In the genomic region with DNA sequence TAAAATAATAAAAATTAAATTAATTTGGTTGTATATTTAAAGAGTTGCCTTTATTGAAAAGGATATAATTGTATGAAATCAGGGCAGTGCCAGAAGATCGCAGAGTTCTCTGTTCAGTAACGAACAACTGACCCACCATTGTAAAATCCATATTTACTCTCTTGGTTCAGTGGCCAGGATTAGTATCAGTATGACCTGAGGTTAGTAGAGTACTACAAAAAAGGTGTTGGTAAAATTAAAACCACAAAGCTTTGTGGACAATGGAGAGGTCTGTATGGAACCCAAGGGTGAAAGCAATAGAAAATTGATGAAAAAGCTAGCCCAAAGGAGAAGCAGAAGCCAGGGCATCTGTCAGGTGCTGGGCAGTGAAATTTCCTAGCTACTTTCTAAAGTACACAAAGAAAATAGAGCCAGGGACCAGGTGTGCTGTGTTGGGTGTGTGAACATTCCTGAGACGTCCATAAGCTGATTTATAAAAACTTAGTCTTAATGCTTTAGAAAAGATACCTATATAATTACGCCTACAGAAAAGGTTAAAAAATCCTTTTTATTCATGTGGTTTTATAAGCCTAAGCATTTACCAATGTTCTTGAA, we compare ENCODE assay signal across 26 cellular contexts.
DNase-seq lines count a peak whose midpoint lies in the region; ATAC-seq, FAIRE-seq and TF ChIP-seq lines count a peak whose summit lies in the region.
"Had no signal": no experiment of that assay in that cellular context is flagged by ENCODE, and none has a peak within 500 bp of the region (broad histone marks: within the 10 kb centered on the region; RNA-seq: fewer than 3 reads in every experiment).

No MANE protein-coding gene starts in this region.

- H3K4me3 ChIP-seq in right cardiac atrium (ENCODE audit: low read length) (no peak overlapping the region), GM12878 (no peak overlapping the region), mucosa of descending colon (no peak overlapping the region), upper lobe of right lung (no peak overlapping the region)
- H3K4me3 ChIP-seq: BLaER1 treated with 17β-estradiol and CSF1 and Interleukin-3, amounts not matched to agents 10 nM and 100 nM; dorsolateral prefrontal cortex had no signal

- H3K27ac ChIP-seq in right cardiac atrium (ENCODE audit: low read length) = no peak overlapping the region
- no peak overlapping the region for H3K27ac ChIP-seq in GM12878 (ENCODE audit: control insufficient read depth, insufficient read depth)
- peak overlapping the region; percentile 33 for H3K27ac ChIP-seq in upper lobe of right lung
- H3K27ac ChIP-seq: BLaER1 treated with 17β-estradiol and CSF1 and Interleukin-3, amounts not matched to agents 10 nM and 100 nM; parathyroid adenoma; WERI-Rb-1 had no signal

- CTCF ChIA-PET in GM12878 (lab: Yijun Ruan, JAX) = interaction anchor here (0.6 to 1.4 kb wide), 3 partner anchors 9 to 45 kb away, joined by 3 read pairs; no protein-coding TSS in a partner anchor

- no peaks in the 10 kb centered on the region for H4K20me1 ChIP-seq in GM12878 (ENCODE audit: control insufficient read depth, insufficient read depth)
- H4K20me1 ChIP-seq: BLaER1 treated with 17β-estradiol and CSF1 and Interleukin-3, amounts not matched to agents 10 nM and 100 nM had no signal

- DNase-seq in Right ventricle myocardium superior (no peak), right cardiac atrium (no peak), GM12878 (ENCODE audit: low read depth, low spot score) (no peak), mucosa of descending colon (no peak), upper lobe of right lung (no peak), sciatic nerve (ENCODE audit: low spot score) (no peak), pons (ENCODE audit: low spot score) (no peak)
- DNase-seq: activated CD4-positive, alpha-beta T cell treated with anti-CD3 and anti-CD28 coated beads, Interleukin-2, amount 50 U/mL, for 4 hours; activated naive CD4-positive, alpha-beta T cell treated with Interleukin-2 at 50 U/mL for 16 hours; activated T-cell treated with anti-CD3 and anti-CD28 coated beads, Interleukin-2, amount 50 U/mL, for 1 hour; amniotic stem cell; central memory CD4-positive, alpha-beta T cell; dorsolateral prefrontal cortex; foreskin melanocyte; NCI-H1092 treated with DMSO at 0.1 percent for 48 hours; NCI-H2081 treated with DMSO at 0.1 percent for 48 hours; NCI-H510A treated with DMSO at 0.1 percent for 48 hours; SHP77; stimulated activated CD4-positive, alpha-beta T cell treated with anti-CD3 and anti-CD28 coated beads, Interleukin-4, amount 100 ng/mL, for 1 hour; WERI-Rb-1 had no signal

- no peak overlapping the region for H3K9ac ChIP-seq in GM12878 (ENCODE audit: control insufficient read depth, insufficient read depth, low read length)
- H3K9ac ChIP-seq: BLaER1 treated with 17β-estradiol and CSF1 and Interleukin-3, amounts not matched to agents 10 nM and 100 nM; parathyroid adenoma had no signal

- H3K4me1 ChIP-seq in right cardiac atrium (ENCODE audit: control insufficient read depth, insufficient read depth, low read length) (peaks cover 3% of the 10 kb centered on the region), GM12878 (ENCODE audit: control insufficient read depth, insufficient read depth, low read length) (peaks cover 8% of the 10 kb centered on the region; the same call in 1 of the 2 replicates), mucosa of descending colon (ENCODE audit: low read depth) (no peaks in the 10 kb centered on the region), upper lobe of right lung (peaks cover 31% of the 10 kb centered on the region)
- H3K4me1 ChIP-seq: parathyroid adenoma had no signal

- H3K36me3 ChIP-seq in GM12878 (ENCODE audit: control insufficient read depth in 2 of 2, insufficient read depth in 2 of 2, low read length in 1 of 2) (no peaks in the 10 kb centered on the region), mucosa of descending colon (ENCODE audit: low read depth) (no peaks in the 10 kb centered on the region), upper lobe of right lung (no peaks in the 10 kb centered on the region)
- H3K36me3 ChIP-seq: WERI-Rb-1 had no signal

- no peak for TF ChIP-seq CTCF in GM12878 (IDR thresholded peaks at IDR 0.05 in 2 of 3, conservative IDR thresholded peaks at IDR 0.05 in 1 of 3; ENCODE audit: control insufficient read depth in 2 of 3, extremely low read depth in 1 of 3, insufficient read depth in 1 of 3, low read depth in 3 of 3, low read length in 3 of 3)
- TF ChIP-seq CTCF in mucosa of descending colon (IDR thresholded peaks at IDR 0.05) = no peak
- TF ChIP-seq CTCF in upper lobe of right lung (IDR thresholded peaks at IDR 0.05) = no peak

- no TSS peak for BruUV-seq in GM12878 (replicated peaks; lab: Mats Ljungman, UMichigan)

- H3K4me2 ChIP-seq in GM12878 (ENCODE audit: control insufficient read depth, insufficient read depth) = no peak overlapping the region
- H3K4me2 ChIP-seq: BLaER1 treated with 17β-estradiol and CSF1 and Interleukin-3, amounts not matched to agents 10 nM and 100 nM had no signal

- 90% methylated on average over 4 of the region's 4 CpGs for WGBS in right cardiac atrium
- 85% methylated on average over 4 of the region's 4 CpGs for WGBS in GM12878 (ENCODE audit: insufficient coverage, insufficient replicate concordance, low lambda C conversion rate, missing lambda C conversion rate)

- no peak overlapping the region for H2AFZ ChIP-seq in GM12878 (ENCODE audit: control insufficient read depth, low read depth, low read length)

- no peaks in the 10 kb centered on the region for H3K9me3 ChIP-seq in right cardiac atrium (ENCODE audit: control insufficient read depth, low read length)
- no peaks in the 10 kb centered on the region; the same call in 1 of the 3 replicates for H3K9me3 ChIP-seq in GM12878 (replicated peaks; ENCODE audit: control insufficient read depth, insufficient read depth, low read length)
- peaks cover 1% of the 10 kb centered on the region for H3K9me3 ChIP-seq in mucosa of descending colon
- H3K9me3 ChIP-seq in upper lobe of right lung = peaks cover 1% of the 10 kb centered on the region

- RAD21 ChIA-PET in GM12878 (lab: Charles Lee; ENCODE audit: unreplicated experiment) = interaction anchor here (0.5 to 0.9 kb wide), 4 partner anchors 11 to 477 kb away, joined by 3 to 4 read pairs (median 4); no protein-coding TSS in a partner anchor

- SMC1A ChIA-PET in GM12878 (lab: Charles Lee; ENCODE audit: uncharacterized antibody, unreplicated experiment) = interaction anchor here (1.1 to 2.1 kb wide), 7 partner anchors 9 to 83 kb away, joined by 3 to 9 read pairs (median 5); no protein-coding TSS in a partner anchor

- TF ChIP-seq EP300 in GM12878 (IDR thresholded peaks at IDR 0.05; ENCODE audit: borderline replicate concordance in 1 of 2, control insufficient read depth in 1 of 2, low read depth in 2 of 2, low read length in 2 of 2) = no peak

- H3K27me3 ChIP-seq in right cardiac atrium (ENCODE audit: control insufficient read depth, insufficient read depth) = no peaks in the 10 kb centered on the region
- no peaks in the 10 kb centered on the region for H3K27me3 ChIP-seq in GM12878 (replicated peaks in 1 of 2; ENCODE audit: control insufficient read depth in 2 of 2, insufficient read depth in 2 of 2, low read length in 1 of 2)
- H3K27me3 ChIP-seq in upper lobe of right lung = no peaks in the 10 kb centered on the region
- H3K27me3 ChIP-seq: BLaER1 treated with 17β-estradiol and CSF1 and Interleukin-3, amounts not matched to agents 10 nM and 100 nM; dorsolateral prefrontal cortex had no signal

- no peaks in the 10 kb centered on the region for H3K79me2 ChIP-seq in GM12878 (ENCODE audit: control insufficient read depth, insufficient read depth, low read length)
- H3K79me2 ChIP-seq: parathyroid adenoma had no signal

- in situ Hi-C loops in GM12878 (cut with MboI) = no loop called here

- no peak for TF ChIP-seq RAD21 in GM12878 (IDR thresholded peaks at IDR 0.05; ENCODE audit: insufficient read depth, low read depth, low read length)

- no peak for FAIRE-seq in GM12878 (lab: Jason Lieb, UNC)
- FAIRE-seq: A204.1, GM18507 had no signal

- ATAC-seq in Right ventricle myocardium superior (ENCODE audit: poor library complexity) = peak; percentile 11
- no peak for ATAC-seq in right cardiac atrium
- ATAC-seq in GM12878 = peak; percentile 54; the same call in 2 of the 3 replicates
- peak; percentile 50 for ATAC-seq in mucosa of descending colon
- ATAC-seq in upper lobe of right lung = no peak
- no peak for ATAC-seq in GM19035 (IDR thresholded peaks at IDR 0.05; ENCODE audit: unreplicated experiment)
- ATAC-seq in sciatic nerve = no peak
- ATAC-seq: natural killer cell treated with Interleukin-12 subunit alpha and Interleukin-12 subunit beta and Interleukin-15 and Interleukin-18, amount 100 ng/mL, for 72 hours had no signal

- POLR2A ChIA-PET in GM12878 (lab: Charles Lee) = no interaction called here

- intact Hi-C loops in Right ventricle myocardium superior (cut with DNase I) (no loop called here), right cardiac atrium (cut with DNase I) (no loop called here), GM12878 (cut with micrococcal nuclease; ENCODE audit: unreplicated experiment) (no loop called here), mucosa of descending colon (cut with DNase I, micrococcal nuclease) (no loop called here), upper lobe of right lung (cut with DNase I) (no loop called here), sciatic nerve (cut with DNase I) (no loop called here)

- no peak for TF ChIP-seq POLR2A in GM12878 (IDR thresholded peaks at IDR 0.05; ENCODE audit: low read depth, low read length)

TF ChIP-seq in GM12878, 131 proteins besides CTCF, POLR2A, EP300 and RAD21 (continues in another document):
- TF ChIP-seq ZNF207 (IDR thresholded peaks at IDR 0.05; ENCODE audit: borderline replicate concordance) (no peak), SIN3A (IDR thresholded peaks at IDR 0.05; ENCODE audit: low read depth, low read length) (no peak), HCFC1 (IDR thresholded peaks at IDR 0.05; ENCODE audit: low read length) (no peak), CREM (IDR thresholded peaks at IDR 0.05; ENCODE audit: low read depth) (no peak)

Comparison
In these comparisons a context has a peak if more than half of its experiments do, and no peak if none do; other contexts are left out.
1. ATAC-seq: peak in Right ventricle myocardium superior (single experiment), GM12878 (single experiment) and mucosa of descending colon (single experiment); none in right cardiac atrium (0 of 2), upper lobe of right lung (single experiment), GM19035 (single experiment) and sciatic nerve (single experiment).